ENCODE assay signal across 8 cellular contexts in the genomic region with DNA sequence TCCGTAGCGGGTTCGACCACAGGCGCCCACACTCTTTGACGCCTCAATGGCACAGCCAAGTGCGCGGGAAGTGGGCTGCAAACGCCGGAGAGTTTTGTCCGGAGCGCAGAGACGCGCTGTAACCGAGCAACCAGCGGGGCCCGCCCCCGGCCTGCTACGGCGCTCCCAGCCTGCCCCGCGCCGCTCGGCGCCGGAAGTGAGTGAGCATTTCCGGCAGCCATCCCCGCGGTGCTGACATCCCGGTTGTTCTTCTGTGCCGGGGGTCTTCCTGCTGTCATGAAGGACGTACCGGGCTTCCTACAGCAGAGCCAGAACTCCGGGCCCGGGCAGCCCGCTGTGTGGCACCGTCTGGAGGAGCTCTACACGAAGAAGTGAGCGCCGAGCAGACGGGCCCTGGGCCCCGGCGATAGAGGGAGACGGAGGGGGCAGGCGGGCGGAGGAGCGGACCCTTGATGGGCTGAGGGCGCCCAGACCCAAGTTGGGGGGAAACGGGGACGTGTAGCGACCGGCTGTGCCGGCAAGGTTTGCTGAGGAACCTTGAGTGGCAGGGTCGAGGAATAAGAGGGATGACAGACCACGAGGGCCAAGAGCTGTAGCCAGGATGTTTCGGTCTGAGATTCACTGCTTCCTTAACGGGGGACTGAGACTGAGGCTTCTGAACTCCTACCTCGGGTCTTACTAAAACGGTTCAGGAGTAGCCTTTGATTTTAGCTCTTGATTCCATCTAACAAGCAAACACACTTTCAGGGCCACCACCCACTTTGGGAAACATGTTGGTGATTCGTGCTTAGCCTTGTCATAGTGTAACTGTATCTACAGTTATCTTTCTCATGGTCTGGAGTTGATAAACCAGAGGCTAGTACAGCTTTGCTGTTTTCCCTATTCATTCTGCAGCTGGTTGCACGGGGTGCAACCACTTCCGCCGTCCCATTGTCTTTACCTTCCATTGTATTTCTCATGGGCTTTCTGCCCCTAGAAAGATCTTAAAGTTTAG. TPM values are rescaled to one million over a fixed set of nuclear protein-coding genes. Genes with fewer than 3 reads are reported as not detected.
A peak's percentile ranks its signal among the peaks of the same experiment; 100 is the strongest.
DNase-seq lines count a peak whose midpoint lies in the region; ATAC-seq and TF ChIP-seq lines count a peak whose summit lies in the region.

TSS of gene PSMD13 (plus strand) at position 203 of the 994 bp plus-strand sequence. CDS start at position 277, 74 bp downstream.

- peak within 1 kb of the TSS; percentile 100 for H3K4me3 ChIP-seq in LNCaP clone FGC (ENCODE audit: low read depth, low read length)
- peak within 1 kb of the TSS; percentile 91 for H3K4me3 ChIP-seq in SK-N-MC

- TF ChIP-seq CTCF in LNCaP clone FGC (IDR thresholded peaks at IDR 0.05; ENCODE audit: control insufficient read depth, extremely low read depth, insufficient read depth): no peak

- H3K9me3 ChIP-seq in SK-N-MC (ENCODE audit: low read depth, low read length): no peaks in the 10 kb centered on the region

- H3K36me3 ChIP-seq in SK-N-MC (ENCODE audit: insufficient read depth, low read length): peaks cover 27% of the 10 kb centered on the region

- H3K27ac ChIP-seq in SK-N-MC: peak within 1 kb of the TSS; percentile 76
- peak within 1 kb of the TSS; percentile 96 for H3K27ac ChIP-seq in temporal lobe (ENCODE audit: low read depth, low read length)

- H3K9ac ChIP-seq in SK-N-MC (ENCODE audit: insufficient read length): peak within 1 kb of the TSS; percentile 92

- DNase-seq in ELF-1 (ENCODE audit: low read depth, low spot score): peak; percentile 90
- peak; percentile 48 for DNase-seq in LNCaP clone FGC (ENCODE audit: low read depth)
- peak; percentile 37 for DNase-seq in SK-N-MC (ENCODE audit: low read depth, low spot score)
- peak; percentile 92 for DNase-seq in activated naive CD4-positive, alpha-beta T cell treated with anti-CD3 and anti-CD28 coated beads, Interleukin-2, amount 50 U/mL, for 16 hours
- peak; percentile 33 for DNase-seq in glomerular endothelial cell (ENCODE audit: extremely low read depth, low read depth, low spot score)
- peak; percentile 76 for DNase-seq in occipital lobe (lab: John Stamatoyannopoulos, UW)

- peak; percentile 81 for ATAC-seq in GM21825 (IDR thresholded peaks at IDR 0.05; ENCODE audit: unreplicated experiment)

RNA-seq across cellular contexts. Expression of gene PSMD13, which starts in this region (rescaled TPM):
- 176 and 182 TPM in 2 replicates for total RNA-seq in glomerular endothelial cell
- 80.3 TPM for total RNA-seq in occipital lobe
- 73.0 TPM for total RNA-seq in temporal lobe

Comparison
In these comparisons a context has a peak if more than half of its experiments do, and no peak if none do; other contexts are left out.
1. Peak in every context shown above with its lines: DNase-seq, ATAC-seq, H3K4me3 ChIP-seq and H3K27ac ChIP-seq.
2. DNase-seq: peak in every context shown above with its lines; median percentile 92 in activated naive CD4-positive, alpha-beta T cell treated with anti-CD3 and anti-CD28 coated beads, Interleukin-2, amount 50 U/mL, for 16 hours; 90 in ELF-1; 76 in occipital lobe; 48 in LNCaP clone FGC; 37 in SK-N-MC; 33 in glomerular endothelial cell.